21 cellular contexts compared by ENCODE assay signal in genomic region chr2:39409697-39410389, GRCh38. TPM values are rescaled to one million over a fixed set of nuclear protein-coding genes. Genes with fewer than 3 reads are reported as not detected.
DNase-seq lines count a peak whose midpoint lies in the region; ATAC-seq, FAIRE-seq and TF ChIP-seq lines count a peak whose summit lies in the region.
"Had no signal": no experiment of that assay in that cellular context is flagged by ENCODE, and none has a peak within 500 bp of the region (broad histone marks: within the 10 kb centered on the region; RNA-seq: fewer than 3 reads in every experiment).

No MANE protein-coding gene starts in this region.

- H3K9me3 ChIP-seq in OCI-LY3 (ENCODE audit: insufficient read depth, low read length) (no peaks in the 10 kb centered on the region), endothelial cell of umbilical vein (replicated peaks; ENCODE audit: control insufficient read depth, insufficient read depth, low read length) (no peaks in the 10 kb centered on the region), gastrocnemius medialis (no peaks in the 10 kb centered on the region)
- H3K9me3 ChIP-seq: HAP-1, mucosa of descending colon, spleen, thyroid gland had no signal

- H3K9me1 ChIP-seq in endothelial cell of umbilical vein (replicated peaks; ENCODE audit: control insufficient read depth, extremely low read depth, insufficient read depth, low read length) = no peaks in the 10 kb centered on the region

- FAIRE-seq in endothelial cell of umbilical vein (lab: Jason Lieb, UNC) = peak; percentile 44

- BruUV-seq in endothelial cell of umbilical vein (replicated peaks; lab: Mats Ljungman, UMichigan) = no TSS peak

- TF ChIP-seq CTCF in OCI-LY3 (IDR thresholded peaks at IDR 0.05; ENCODE audit: low read depth, low read length) = no peak
- no peak for TF ChIP-seq CTCF in endothelial cell of umbilical vein (IDR thresholded peaks at IDR 0.05; ENCODE audit: extremely low read depth in 1 of 2, insufficient read depth in 1 of 2, low read depth in 1 of 2, low read length in 2 of 2)
- no peak for TF ChIP-seq CTCF in gastrocnemius medialis (IDR thresholded peaks at IDR 0.05 in 4 of 5, conservative IDR thresholded peaks at IDR 0.05 in 1 of 5)

- peak overlapping the region; percentile 43; the same call in 1 of the 2 replicates for H3K4me2 ChIP-seq in OCI-LY3 (ENCODE audit: low read length)
- H3K4me2 ChIP-seq in endothelial cell of umbilical vein (ENCODE audit: insufficient read depth, low read length) = no peak overlapping the region
- H3K4me2 ChIP-seq: hepatocyte had no signal

- ATAC-seq in gastrocnemius medialis = no peak
- ATAC-seq in HG03439 (IDR thresholded peaks at IDR 0.05; ENCODE audit: unreplicated experiment) = no peak
- ATAC-seq in HG03521 (IDR thresholded peaks at IDR 0.05; ENCODE audit: unreplicated experiment) = no peak
- ATAC-seq: mucosa of descending colon had no signal

- H3K36me3 ChIP-seq in OCI-LY3 (replicated peaks; ENCODE audit: low read depth, low read length) = no peaks in the 10 kb centered on the region
- no peaks in the 10 kb centered on the region for H3K36me3 ChIP-seq in endothelial cell of umbilical vein (ENCODE audit: control insufficient read depth in 2 of 2, extremely low read depth in 1 of 2, insufficient read depth in 2 of 2, low read length in 2 of 2)
- no peaks in the 10 kb centered on the region for H3K36me3 ChIP-seq in gastrocnemius medialis
- H3K36me3 ChIP-seq: HAP-1, spleen, thyroid gland had no signal

- no peak for TF ChIP-seq POLR2A in endothelial cell of umbilical vein (IDR thresholded peaks at IDR 0.05; ENCODE audit: low read depth, low read length)
- TF ChIP-seq POLR2A in gastrocnemius medialis (IDR thresholded peaks at IDR 0.05) = no peak

- in situ Hi-C loops in gastrocnemius medialis (cut with MboI; ENCODE audit: low sequenced_read_pairs in 4 of 4) = no loop called here

- H3K4me1 ChIP-seq in OCI-LY3 (ENCODE audit: low read length) = peaks cover 34% of the 10 kb centered on the region
- H3K4me1 ChIP-seq in endothelial cell of umbilical vein (ENCODE audit: control insufficient read depth, extremely low read depth, insufficient read depth, low read length) = peaks cover 36% of the 10 kb centered on the region
- peaks cover 88 to 91% of the 10 kb centered on the region in 2 donors for H3K4me1 ChIP-seq in gastrocnemius medialis

- H3K4me3 ChIP-seq in OCI-LY3 (ENCODE audit: low read length) = no peak overlapping the region
- H3K4me3 ChIP-seq in endothelial cell of umbilical vein (replicated peaks in 1 of 3; ENCODE audit: insufficient read depth in 1 of 3, low read depth in 1 of 3, low read length in 3 of 3) = no peak overlapping the region
- H3K4me3 ChIP-seq in gastrocnemius medialis = no peak overlapping the region
- H3K4me3 ChIP-seq: HAP-1, hepatocyte, mucosa of descending colon, spleen, thyroid gland had no signal

- intact Hi-C loops in endothelial cell of umbilical vein (cut with micrococcal nuclease) (no loop called here), gastrocnemius medialis (cut with DNase I; ENCODE audit: low total_unique reads) (no loop called here)

- H3K27ac ChIP-seq in OCI-LY3 (ENCODE audit: low read length) = no peak overlapping the region
- no peak overlapping the region for H3K27ac ChIP-seq in endothelial cell of umbilical vein (ENCODE audit: insufficient read depth, low read depth, low read length)
- peak overlapping the region; percentile 73 to 77 (median 77) for H3K27ac ChIP-seq in gastrocnemius medialis
- H3K27ac ChIP-seq: 22Rv1, hepatocyte had no signal

- DNase-seq in NCI-H82 treated with DMSO at 0.1 percent for 48 hours (lab: John Stamatoyannopoulos, UW; ENCODE audit: unreplicated experiment) (peak; percentile 8), NCI-H82 (lab: John Stamatoyannopoulos, UW) (no peak), endothelial cell of umbilical vein (ENCODE audit: low read depth, low spot score) (no peak), gastrocnemius medialis (no peak)
- DNase-seq in stimulated activated CD4-positive, alpha-beta T cell treated with anti-CD3 and anti-CD28 coated beads, Interleukin-4, amount 100 ng/mL, for 4 hours = no peak
- DNase-seq: activated CD4-positive, CD25-positive, alpha-beta regulatory T cell; effector CD8-positive, alpha-beta T cell; kidney glomerular epithelial cell; mucosa of descending colon; NCI-H2227 treated with DMSO at 0.1 percent for 48 hours; NK-92 treated with Interleukin-12 subunit alpha and Interleukin-12 subunit beta, amount 100 ng/mL, for 24 hours; occipital lobe; spleen; T-helper 2 cell; thyroid gland had no signal

- H3K27me3 ChIP-seq in OCI-LY3 (ENCODE audit: low read depth, low read length) = peaks cover 68% of the 10 kb centered on the region
- H3K27me3 ChIP-seq in endothelial cell of umbilical vein (ENCODE audit: control insufficient read depth in 2 of 2, insufficient read depth in 2 of 2, low read length in 2 of 2) = no peaks in the 10 kb centered on the region
- no peaks in the 10 kb centered on the region for H3K27me3 ChIP-seq in gastrocnemius medialis
- H3K27me3 ChIP-seq: hepatocyte, spleen, thyroid gland had no signal

- H3K9ac ChIP-seq in OCI-LY3 (ENCODE audit: low read length) (no peak overlapping the region), endothelial cell of umbilical vein (replicated peaks; ENCODE audit: extremely low read depth, insufficient read depth, low read length) (no peak overlapping the region)

- CTCF ChIA-PET in endothelial cell of umbilical vein (lab: Charles Lee) = interaction anchor here (0.9 to 1.5 kb wide), 2 partner anchors 9 to 320 kb away, joined by 4 to 6 read pairs; no protein-coding TSS in a partner anchor

- dilution Hi-C loops in endothelial cell of umbilical vein (cut with MboI; ENCODE audit: extremely low pct_ligation_motif_present, low sequenced_read_pairs) = no loop called here

- H4K20me1 ChIP-seq in OCI-LY3 (ENCODE audit: insufficient read depth, low read length) (peaks cover 37% of the 10 kb centered on the region), endothelial cell of umbilical vein (replicated peaks; ENCODE audit: control insufficient read depth, extremely low read depth, insufficient read depth, low read length) (no peaks in the 10 kb centered on the region)

- H2AFZ ChIP-seq in OCI-LY3 (ENCODE audit: low read depth, low read length) (no peak overlapping the region), endothelial cell of umbilical vein (ENCODE audit: low read depth, low read length) (no peak overlapping the region)
- H2AFZ ChIP-seq: hepatocyte had no signal

- H3K79me2 ChIP-seq in OCI-LY3 (ENCODE audit: low read length) (no peaks in the 10 kb centered on the region), endothelial cell of umbilical vein (ENCODE audit: control insufficient read depth, insufficient read depth, low read length) (peaks cover 71% of the 10 kb centered on the region)

- POLR2A ChIA-PET in endothelial cell of umbilical vein (lab: Charles Lee) = no interaction called here

TF ChIP-seq in endothelial cell of umbilical vein, 7 proteins besides CTCF, POLR2A, EP300 and RAD21:
- no peak for TF ChIP-seq MYC (IDR thresholded peaks at IDR 0.05; ENCODE audit: low read depth, low read length)

RNA-seq across cellular contexts. Expression of gene MAP4K3, which starts 27.2 kb away (rescaled TPM):
- 45.9 and 46.2 TPM in 2 replicates for total RNA-seq in endothelial cell of umbilical vein
- polyA plus RNA-seq in endothelial cell of umbilical vein = 6.4 and 8.0 TPM in 2 replicates
- polyA plus RNA-seq in endothelial cell of umbilical vein (2011; cell fraction: cytosol; rRNA removed) = 8.0 and 8.1 TPM in 2 replicates
- polyA plus RNA-seq in endothelial cell of umbilical vein (2011; cell fraction: nucleus; rRNA removed) = 37.0 and 46.6 TPM in 2 replicates
- polyA plus RNA-seq in endothelial cell of umbilical vein (2012) = 13.5 and 17.1 TPM in 2 replicates
- 19.6 and 20.1 TPM in 2 replicates for polyA minus RNA-seq in endothelial cell of umbilical vein
- polyA minus RNA-seq in endothelial cell of umbilical vein (2011; cell fraction: cytosol; rRNA and poly(A)+ RNA removed) = 8.5 TPM
- 98.0 and 121 TPM in 2 replicates for polyA minus RNA-seq in endothelial cell of umbilical vein (2011; cell fraction: nucleus; rRNA and poly(A)+ RNA removed)
- 10 to 100 TPM; 23.0 to 52.1 (median 31.8) TPM for total RNA-seq in gastrocnemius medialis

Comparison
In these comparisons a context has a peak if more than half of its experiments do, and no peak if none do; other contexts are left out.
1. H3K27ac ChIP-seq: peak in gastrocnemius medialis (4 of 4); none in OCI-LY3 (single experiment) and endothelial cell of umbilical vein (single experiment).